In the genomic region with DNA sequence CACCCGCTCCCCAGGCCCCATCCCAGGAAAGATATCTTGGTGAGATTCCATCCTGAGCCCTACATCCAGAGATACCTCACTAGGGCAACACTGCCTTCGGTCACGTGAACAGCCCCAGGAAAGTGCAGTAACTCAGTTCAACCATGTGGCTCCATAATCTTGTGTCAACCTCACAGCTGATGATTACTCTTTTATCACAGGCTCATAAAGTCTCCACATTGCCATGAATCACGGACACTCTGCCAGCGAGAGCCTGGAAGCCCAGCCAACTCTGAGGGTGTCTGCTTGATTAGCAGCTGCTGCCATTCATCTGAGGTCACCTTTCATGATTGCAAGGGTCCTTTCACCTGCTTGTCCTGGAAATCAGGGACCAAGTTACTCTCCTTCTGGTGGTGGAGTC, we compare ENCODE assay signal across 19 cellular contexts.
"Had no signal": no experiment of that assay in that cellular context is flagged by ENCODE, and none has a peak within 500 bp of the region (broad histone marks: within the 10 kb centered on the region; RNA-seq: fewer than 3 reads in every experiment).

No MANE protein-coding gene starts in this region.

- FAIRE-seq: colon, kidney, TTC549 had no signal

- DNase-seq: activated B cell treated with CpG ODN at 0.5 μM for 24 hours; activated CD4-positive, alpha-beta T cell treated with anti-CD3 and anti-CD28 coated beads for 48 hours; activated CD8-positive, alpha-beta memory T cell treated with anti-CD3 and anti-CD28 coated beads, Interleukin-2, amount 50 U/mL, for 4 hours; activated CD8-positive, alpha-beta T cell treated with anti-CD3 and anti-CD28 coated beads, Interleukin-2, amount 10 ng/mL, durations not matched to agents 7 days and 5 days; activated gamma-delta T cell; activated T-cell treated with anti-CD3 and anti-CD28 coated beads, Interleukin-2, amount 50 U/mL, for 48 hours; amniotic stem cell; caudate nucleus; kidney; nephron progenitor cell; sigmoid colon; stimulated activated CD4-positive, alpha-beta T cell treated with anti-CD3 and anti-CD28 coated beads, Interleukin-12 subunit alpha, Interleukin-12 subunit beta, amount 100 ng/mL, for 4 hours; T-helper 17 cell; thyroid gland; uterus had no signal

- ATAC-seq: activated CD8-positive, alpha-beta T cell treated with anti-CD3 and anti-CD28 coated beads, Interleukin-2, amount 10 ng/mL, durations not matched to agents 7 days and 5 days; activated naive CD4-positive, alpha-beta T cell treated with anti-CD3 and anti-CD28 coated beads, Interleukin-2, amount 50 U/mL, for 72 hours; stimulated activated effector memory CD8-positive, alpha-beta T cell treated with anti-CD3 and anti-CD28 coated beads, Interleukin-12 subunit alpha, Interleukin-12 subunit beta, amount 100 ng/mL, for 72 hours; T-helper 17 cell had no signal
